In the genomic region with DNA sequence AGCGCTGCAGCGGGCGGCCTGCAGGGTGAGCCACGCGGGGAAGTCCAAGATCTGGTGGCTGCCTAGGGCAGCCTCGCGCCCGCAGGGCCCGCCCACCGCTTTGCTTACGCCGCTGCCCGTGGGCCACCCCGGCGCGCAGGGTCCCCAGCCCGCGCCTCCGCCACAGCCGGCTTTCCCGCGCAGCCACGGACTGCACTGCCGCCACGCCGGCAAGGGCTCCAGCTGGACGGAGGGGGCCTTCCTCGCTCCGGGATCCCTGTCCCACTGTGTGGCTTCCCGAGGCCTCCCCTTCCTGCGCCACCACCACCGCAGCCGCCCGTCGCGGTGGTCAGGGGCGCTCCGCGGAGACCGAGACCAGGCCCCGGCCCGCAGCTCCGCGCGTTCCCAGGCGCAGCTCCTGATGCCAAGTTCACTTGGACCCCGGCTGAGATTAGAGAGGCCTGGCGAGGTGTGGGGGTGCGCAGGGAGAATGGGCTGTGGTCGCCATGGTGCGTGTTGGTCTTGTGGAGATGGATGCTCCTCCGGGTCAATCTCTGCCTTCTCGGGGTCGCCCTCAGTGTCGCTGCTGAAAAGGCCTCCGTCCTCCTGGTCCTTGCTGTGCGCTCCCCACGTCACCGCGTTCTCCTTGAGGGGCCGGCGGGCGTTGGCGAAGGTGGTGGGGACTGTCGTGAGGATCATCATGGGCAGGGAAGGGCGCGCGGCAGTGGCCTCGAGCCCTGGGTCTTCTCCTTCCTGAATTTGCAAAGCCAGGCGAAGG, we compare ENCODE assay signal across 1 cellular context.
TF ChIP-seq lines count a peak whose summit lies in the region.

No MANE protein-coding gene starts in this region.

TF ChIP-seq in H1, 55 proteins besides CTCF, POLR2A, EP300 and RAD21:
- TF ChIP-seq, protein P1, sequence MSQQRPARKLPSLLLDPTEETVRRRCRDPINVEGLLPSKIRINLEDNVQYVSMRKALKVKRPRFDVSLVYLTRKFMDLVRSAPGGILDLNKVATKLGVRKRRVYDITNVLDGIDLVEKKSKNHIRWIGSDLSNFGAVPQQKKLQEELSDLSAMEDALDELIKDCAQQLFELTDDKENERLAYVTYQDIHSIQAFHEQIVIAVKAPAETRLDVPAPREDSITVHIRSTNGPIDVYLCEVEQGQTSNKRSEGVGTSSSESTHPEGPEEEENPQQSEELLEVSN (IDR thresholded peaks at IDR 0.05), result peak; percentile 24; the same call in 1 of the 2 replicates
- TF ChIP-seq EZH2 (IDR thresholded peaks at IDR 0.05; ENCODE audit: low read depth, low read length, severe bottlenecking) (peak; percentile 95), KDM4A (IDR thresholded peaks at IDR 0.05; ENCODE audit: low read depth, low read length, severe bottlenecking) (peak; percentile 97), KDM1A (IDR thresholded peaks at IDR 0.05; ENCODE audit: borderline replicate concordance, low read length) (no peak), SUZ12 (IDR thresholded peaks at IDR 0.05; ENCODE audit: low read length) (peak; percentile 97), RXRA (IDR thresholded peaks at IDR 0.05; ENCODE audit: insufficient read depth, low read depth, low read length) (no peak)
